In the genomic region with DNA sequence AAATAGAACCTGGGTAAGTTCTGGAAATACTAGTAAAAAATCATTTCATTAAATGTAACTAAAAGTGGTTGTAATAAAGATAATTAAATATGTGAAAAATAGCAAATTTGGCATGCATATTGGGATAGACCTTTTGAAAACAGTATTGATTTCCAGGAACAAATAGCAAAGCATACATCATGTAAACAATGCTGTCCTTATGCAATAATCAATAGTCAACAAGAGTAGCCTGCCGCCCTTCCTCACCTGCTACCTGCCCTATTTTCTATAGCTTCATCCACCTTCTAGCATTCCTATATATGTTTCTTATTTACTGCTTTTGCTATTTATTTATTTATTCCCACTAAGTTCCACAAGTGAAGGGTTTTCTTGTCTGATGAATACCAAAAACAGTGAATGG, we compare ENCODE assay signal across 9 cellular contexts. TPM values are rescaled to one million over a fixed set of nuclear protein-coding genes. Genes with fewer than 3 reads are reported as not detected.
"Had no signal": no experiment of that assay in that cellular context is flagged by ENCODE, and none has a peak within 500 bp of the region (broad histone marks: within the 10 kb centered on the region; RNA-seq: fewer than 3 reads in every experiment).

No MANE protein-coding gene starts in this region.

- DNase-seq: GDM1, GF-D8 had no signal

- ATAC-seq: GM12878 had no signal

- FAIRE-seq: G401.6, GM12878, GM12891, GM12892, GM18507, GM19239 had no signal

- H3K4me3 ChIP-seq: GM12878 had no signal

RNA-seq across cellular contexts. Expression of a gene that starts 35.1 kb away (rescaled TPM):
- total RNA-seq: G401 had no signal
